Comparison of ENCODE assay signal across 17 cellular contexts in the genomic region with DNA sequence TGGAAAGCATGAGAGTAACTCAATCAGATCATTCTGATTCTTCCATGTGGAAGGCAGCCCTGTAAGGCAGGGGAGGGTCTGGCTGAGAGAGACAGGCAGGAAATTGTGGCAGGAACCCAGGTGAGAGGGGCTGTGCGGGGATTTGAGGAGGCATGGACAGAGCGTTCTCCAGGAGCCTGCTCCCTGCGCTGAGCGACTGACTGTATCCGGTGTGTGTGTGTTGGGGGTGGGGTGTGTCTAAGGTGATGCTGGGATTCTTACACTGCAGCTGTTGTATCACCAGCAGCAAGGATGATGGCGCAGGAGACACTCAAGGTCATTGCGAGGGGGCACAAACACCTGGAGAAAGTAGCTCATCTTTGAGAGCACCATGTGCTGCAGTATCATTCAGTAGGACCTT.
DNase-seq lines count a peak whose midpoint lies in the region; ATAC-seq and TF ChIP-seq lines count a peak whose summit lies in the region.
"Had no signal": no experiment of that assay in that cellular context is flagged by ENCODE, and none has a peak within 500 bp of the region (broad histone marks: within the 10 kb centered on the region; RNA-seq: fewer than 3 reads in every experiment).

No MANE protein-coding gene starts in this region.

- no peaks in the 10 kb centered on the region for H3K79me2 ChIP-seq in H9 (ENCODE audit: insufficient read depth, low read length)
- H3K79me2 ChIP-seq in neural progenitor cell (ENCODE audit: low read depth) = no peaks in the 10 kb centered on the region

- no peak overlapping the region for H2BK15ac ChIP-seq in H9 (ENCODE audit: low read depth, low read length)

- no peak overlapping the region for H4K8ac ChIP-seq in H9 (replicated peaks; ENCODE audit: insufficient read length, low read depth, low read length)

- H2BK5ac ChIP-seq in H9 (ENCODE audit: insufficient read length, low read length) = no peak overlapping the region

- H2BK120ac ChIP-seq in H9 (ENCODE audit: low read depth, low read length, poor library complexity, severe bottlenecking) = no peak overlapping the region

- H3T11ph ChIP-seq in H9 (ENCODE audit: low read length) = no peak overlapping the region

- H3K9me3 ChIP-seq in CD4-positive, alpha-beta T cell (ENCODE audit: control insufficient read depth, low read length) = no peaks in the 10 kb centered on the region
- no peaks in the 10 kb centered on the region for H3K9me3 ChIP-seq in H9 (ENCODE audit: control insufficient read depth, low read depth, low read length)
- H3K9me3 ChIP-seq in neural progenitor cell (ENCODE audit: low read depth) = no peaks in the 10 kb centered on the region
- H3K9me3 ChIP-seq: body of pancreas, HAP-1, transverse colon had no signal

- peaks cover 4% of the 10 kb centered on the region for H3K27me3 Mint-ChIP-seq in CD4-positive, alpha-beta T cell
- H3K27me3 Mint-ChIP-seq in H9 (ENCODE audit: low read depth) = peaks cover 11% of the 10 kb centered on the region
- H3K27me3 Mint-ChIP-seq in dendritic cell treated with granulocyte-macrophage colony-stimulating factor and Interleukin-4, amounts not matched to agents 40 ng/mL and 50 ng/mL, for 4 days = peaks cover 8% of the 10 kb centered on the region
- peaks cover 22% of the 10 kb centered on the region for H3K27me3 Mint-ChIP-seq in neural progenitor cell (ENCODE audit: insufficient read depth, low read depth)

- H3K56ac ChIP-seq in H9 (ENCODE audit: insufficient read length, low read depth, low read length) = no peak overlapping the region

- H3K23me2 ChIP-seq in H9 (ENCODE audit: insufficient read length, low read depth, low read length, poor library complexity, severe bottlenecking) = no peaks in the 10 kb centered on the region

- no peak overlapping the region for H4K91ac ChIP-seq in H9 (ENCODE audit: insufficient read length, low read depth, low read length)

- no peak overlapping the region for H3K27ac ChIP-seq in CD4-positive, alpha-beta T cell (ENCODE audit: low read depth, low read length)
- H3K27ac ChIP-seq in H9 (ENCODE audit: insufficient read length, low read depth, low read length) (no peak overlapping the region), neural progenitor cell (no peak overlapping the region)

- H3K79me1 ChIP-seq in H9 (ENCODE audit: insufficient read depth, low read depth, low read length, poor library complexity, severe bottlenecking) = no peaks in the 10 kb centered on the region

- H3F3A ChIP-seq in neural progenitor cell (ENCODE audit: low read depth) = peaks cover 14% of the 10 kb centered on the region

- H3K9ac ChIP-seq in H9 (ENCODE audit: extremely low read depth, insufficient read length, low read length) (no peak overlapping the region), neural progenitor cell (no peak overlapping the region)

- no peaks in the 10 kb centered on the region for H3K36me3 ChIP-seq in neural progenitor cell
- H3K36me3 ChIP-seq: HAP-1, transverse colon had no signal

- H3K4me1 ChIP-seq in H9 (ENCODE audit: insufficient read depth, low read length) (peaks cover 9% of the 10 kb centered on the region; the same call in 1 of the 2 replicates), neural progenitor cell (peaks cover 34% of the 10 kb centered on the region)

- no peaks in the 10 kb centered on the region for H3K27me3 ChIP-seq in CD4-positive, alpha-beta T cell (ENCODE audit: control insufficient read depth, insufficient read depth, low read length)
- H3K27me3 ChIP-seq in H9 (ENCODE audit: insufficient read depth, low read length) (no peaks in the 10 kb centered on the region), neural progenitor cell (no peaks in the 10 kb centered on the region)
- H3K27me3 ChIP-seq: body of pancreas, transverse colon had no signal

- CTCF ChIA-PET in CD4-positive, alpha-beta T cell (lab: Charles Lee) = no interaction called here

- H2BK12ac ChIP-seq in H9 (ENCODE audit: insufficient read length, low read depth, low read length) = no peak overlapping the region

- H3K9me3 Mint-ChIP-seq in CD4-positive, alpha-beta T cell = no peaks in the 10 kb centered on the region
- no peaks in the 10 kb centered on the region for H3K9me3 Mint-ChIP-seq in H9
- H3K9me3 Mint-ChIP-seq in dendritic cell treated with granulocyte-macrophage colony-stimulating factor and Interleukin-4, amounts not matched to agents 40 ng/mL and 50 ng/mL, for 4 days = no peaks in the 10 kb centered on the region
- no peaks in the 10 kb centered on the region for H3K9me3 Mint-ChIP-seq in neural progenitor cell
- H3K9me3 Mint-ChIP-seq: activated naive CD4-positive, alpha-beta T cell treated with anti-CD3 and anti-CD28 coated beads for 36 hours had no signal

- H4K5ac ChIP-seq in H9 (ENCODE audit: insufficient read length, low read depth, low read length) = no peak overlapping the region

- no peak overlapping the region for H3K4ac ChIP-seq in H9 (ENCODE audit: low read depth, low read length)

- no peak overlapping the region for H3K4me3 ChIP-seq in neural progenitor cell
- H3K4me3 ChIP-seq: body of pancreas, HAP-1, lung, transverse colon had no signal

- no peak overlapping the region for H3K4me2 ChIP-seq in H9 (ENCODE audit: insufficient read depth, insufficient read length, low read length)
- H3K4me2 ChIP-seq in neural progenitor cell = no peak overlapping the region

- H3K18ac ChIP-seq in H9 (ENCODE audit: insufficient read length, low read depth, low read length) = no peak overlapping the region

- H4K20me1 ChIP-seq in H9 (ENCODE audit: control insufficient read depth, insufficient read depth, insufficient read length) (no peaks in the 10 kb centered on the region), neural progenitor cell (ENCODE audit: low read depth) (no peaks in the 10 kb centered on the region)

- WGBS in H9 (ENCODE audit: extremely low coverage, insufficient read length, low lambda C conversion rate) = no CpG with 5 or more reads among the region's 7 CpGs

- no peak overlapping the region for H2AK5ac ChIP-seq in H9 (ENCODE audit: insufficient read length, low read length)

- intact Hi-C loops in CD4-positive, alpha-beta T cell (cut with DNase I, micrococcal nuclease) = no loop called here
- intact Hi-C loops in dendritic cell treated with granulocyte-macrophage colony-stimulating factor and Interleukin-4, amounts not matched to agents 40 ng/mL and 50 ng/mL, for 4 days (cut with micrococcal nuclease) = no loop called here

- peaks cover 43% of the 10 kb centered on the region for H3K4me1 Mint-ChIP-seq in CD4-positive, alpha-beta T cell (ENCODE audit: low read depth)
- H3K4me1 Mint-ChIP-seq in H9 (peaks cover 41 to 52% of the 10 kb centered on the region in 2 experiments), neural progenitor cell (peaks cover 71% of the 10 kb centered on the region)
- peaks cover 40% of the 10 kb centered on the region for H3K4me1 Mint-ChIP-seq in dendritic cell treated with granulocyte-macrophage colony-stimulating factor and Interleukin-4, amounts not matched to agents 40 ng/mL and 50 ng/mL, for 4 days (ENCODE audit: low read depth)

- no peak for DNase-seq in CD4-positive, alpha-beta T cell
- DNase-seq in H9 = peak; percentile 21
- DNase-seq in neural progenitor cell (ENCODE audit: low spot score) = no peak
- no peak for DNase-seq in central memory CD4-positive, alpha-beta T cell
- DNase-seq: activated CD4-positive, alpha-beta T cell treated with anti-CD3 and anti-CD28 coated beads, Interleukin-2, amount 50 U/mL, for 1 hour; activated naive CD4-positive, alpha-beta T cell treated with anti-CD3 and anti-CD28 coated beads for 36 hours; activated T-cell treated with anti-CD3 and anti-CD28 coated beads for 4 hours; body of pancreas; NCI-H1436 treated with DMSO at 0.1 percent for 48 hours; NCI-H748 treated with DMSO at 0.1 percent for 48 hours; stimulated activated naive CD8-positive, alpha-beta T cell treated with anti-CD3 and anti-CD28 coated beads, Interleukin-15, Interleukin-2, amounts not matched to agents 100 U/mL and 50 U/mL, for 24 hours; transverse colon had no signal

- POLR2A ChIA-PET in CD4-positive, alpha-beta T cell (lab: Charles Lee) = interaction anchor here (0.6 to 1.3 kb wide), 2 partner anchors 15 to 70 kb away, joined by 3 read pairs; no protein-coding TSS in a partner anchor

- ATAC-seq in CD4-positive, alpha-beta T cell (ENCODE audit: poor library complexity) = no peak
- ATAC-seq in GM19324 (IDR thresholded peaks at IDR 0.05; ENCODE audit: low FRiP score, unreplicated experiment) (no peak), GM21825 (IDR thresholded peaks at IDR 0.05; ENCODE audit: unreplicated experiment) (no peak)
- ATAC-seq: body of pancreas; stimulated activated naive CD8-positive, alpha-beta T cell treated with anti-CD3 and anti-CD28 coated beads, Interleukin-15, Interleukin-2, amounts not matched to agents 100 U/mL and 50 U/mL, for 24 hours had no signal

- TF ChIP-seq CTCF in CD4-positive, alpha-beta T cell (IDR thresholded peaks at IDR 0.05) = no peak
- TF ChIP-seq CTCF in H9 (conservative IDR thresholded peaks at IDR 0.05) = no peak
- no peak for TF ChIP-seq CTCF in neural progenitor cell (IDR thresholded peaks at IDR 0.05)

- no peak overlapping the region for H2AFZ ChIP-seq in H9 (ENCODE audit: low read length)
- H2AFZ ChIP-seq in neural progenitor cell (replicated peaks) = no peak overlapping the region

- no peak overlapping the region for H2BK20ac ChIP-seq in H9 (ENCODE audit: low read depth, low read length, poor library complexity, severe bottlenecking)

- peak overlapping the region; percentile 45 for H3K4me3 Mint-ChIP-seq in CD4-positive, alpha-beta T cell
- peak overlapping the region in 1 of 2 experiments; percentile 38; a peak in 2 of 5 replicates for H3K4me3 Mint-ChIP-seq in H9
- H3K4me3 Mint-ChIP-seq in dendritic cell treated with granulocyte-macrophage colony-stimulating factor and Interleukin-4, amounts not matched to agents 40 ng/mL and 50 ng/mL, for 4 days = no peak overlapping the region
- peak overlapping the region; percentile 12 for H3K4me3 Mint-ChIP-seq in neural progenitor cell
- H3K4me3 Mint-ChIP-seq: activated naive CD4-positive, alpha-beta T cell treated with anti-CD3 and anti-CD28 coated beads for 36 hours had no signal

- H3K36me3 Mint-ChIP-seq in CD4-positive, alpha-beta T cell (ENCODE audit: low read depth) = no peaks in the 10 kb centered on the region
- H3K36me3 Mint-ChIP-seq in H9 (ENCODE audit: insufficient read depth in 1 of 3, low read depth in 3 of 3) (no peaks in the 10 kb centered on the region; a peak in 1 of 7 replicates), neural progenitor cell (no peaks in the 10 kb centered on the region)
- H3K36me3 Mint-ChIP-seq in dendritic cell treated with granulocyte-macrophage colony-stimulating factor and Interleukin-4, amounts not matched to agents 40 ng/mL and 50 ng/mL, for 4 days (ENCODE audit: low read depth) = no peaks in the 10 kb centered on the region

- H3K27ac Mint-ChIP-seq in CD4-positive, alpha-beta T cell = peak overlapping the region; percentile 18
- H3K27ac Mint-ChIP-seq in H9 (peak overlapping the region in 2 of 3 experiments; percentile 62 to 89; a peak in 4 of 7 replicates), neural progenitor cell (peak overlapping the region; percentile 6)
- peak overlapping the region; percentile 8 for H3K27ac Mint-ChIP-seq in dendritic cell treated with granulocyte-macrophage colony-stimulating factor and Interleukin-4, amounts not matched to agents 40 ng/mL and 50 ng/mL, for 4 days
- H3K27ac Mint-ChIP-seq: activated naive CD4-positive, alpha-beta T cell treated with anti-CD3 and anti-CD28 coated beads for 36 hours had no signal

- H3K23ac ChIP-seq in H9 (ENCODE audit: insufficient read length, low read depth, low read length) = no peak overlapping the region

- peak overlapping the region; percentile 46; the same call in 1 of the 2 replicates for H3K14ac ChIP-seq in H9 (ENCODE audit: insufficient read depth, low read length)

Comparison
In these comparisons a context has a peak if more than half of its experiments do, and no peak if none do; other contexts are left out.
1. H3K27ac Mint-ChIP-seq: peak in every context shown above with its lines; median percentile 76 in H9; 18 in CD4-positive, alpha-beta T cell; 8 in dendritic cell treated with granulocyte-macrophage colony-stimulating factor and Interleukin-4, amounts not matched to agents 40 ng/mL and 50 ng/mL, for 4 days; 6 in neural progenitor cell.